In genomic region chr12:47725893-47726292, GRCh38 we compare ENCODE assay signal across 9 cellular contexts. TPM values are rescaled to one million over a fixed set of nuclear protein-coding genes. Genes with fewer than 3 reads are reported as not detected.
DNase-seq lines count a peak whose midpoint lies in the region; ATAC-seq and TF ChIP-seq lines count a peak whose summit lies in the region.
"Had no signal": no experiment of that assay in that cellular context is flagged by ENCODE, and none has a peak within 500 bp of the region (broad histone marks: within the 10 kb centered on the region; RNA-seq: fewer than 3 reads in every experiment).

No MANE protein-coding gene starts in this region.

- no peaks in the 10 kb centered on the region for H3K9me2 ChIP-seq in PC-9 (ENCODE audit: insufficient read depth)

- no peak for TF ChIP-seq CTCF in PC-9 (conservative IDR thresholded peaks at IDR 0.05)

- DNase-seq in SJSA1 (ENCODE audit: low read depth in 1 of 2, low spot score in 2 of 2): peak in 1 of 2 experiments; percentile 27
- DNase-seq in renal cortical epithelial cell (ENCODE audit: low read depth): peak; percentile 50
- DNase-seq in OCI-M1 (lab: John Stamatoyannopoulos, UW): no peak
- no peak for DNase-seq in superior temporal gyrus (ENCODE audit: extremely low spot score)
- DNase-seq in T-helper 9 cell: no peak
- no peak for DNase-seq in PC-9
- DNase-seq: upper lobe of left lung had no signal

- H3K27ac ChIP-seq in SJSA1 (0 out of 2 replicates have a peak overlapping the region, but pooled peaks have one; percentile 18), PC-9 (no peak overlapping the region)
- H3K27ac ChIP-seq: upper lobe of left lung had no signal

- H3F3A ChIP-seq in PC-9 (ENCODE audit: insufficient read depth, low read depth): 0 out of 2 replicates have a peak, but pooled peaks cover 20% of the 10 kb centered on the region

- no peaks in the 10 kb centered on the region for H3K9me3 ChIP-seq in SJSA1 (replicated peaks)
- no peaks in the 10 kb centered on the region for H3K9me3 ChIP-seq in PC-9 (ENCODE audit: insufficient read depth, low read depth)
- H3K9me3 ChIP-seq: upper lobe of left lung had no signal

- no peaks in the 10 kb centered on the region for H4K20me1 ChIP-seq in PC-9 (ENCODE audit: insufficient read depth)

- H3K4me2 ChIP-seq in PC-9: no peak overlapping the region

- H3K27me3 ChIP-seq in SJSA1 (replicated peaks): no peaks in the 10 kb centered on the region
- H3K27me3 ChIP-seq in PC-9 (ENCODE audit: insufficient read depth, low read depth): no peaks in the 10 kb centered on the region
- H3K27me3 ChIP-seq: upper lobe of left lung had no signal

- CTCF ChIA-PET in PC-9 (lab: Charles Lee): interaction anchor here (0.5 to 0.9 kb wide), 4 partner anchors 17 to 1090 kb away, joined by 4 to 6 read pairs (median 4); no protein-coding TSS in a partner anchor

- H3K79me2 ChIP-seq in PC-9 (ENCODE audit: low read depth): no peaks in the 10 kb centered on the region

- H3K4me3 ChIP-seq in SJSA1 (no peak overlapping the region), PC-9 (no peak overlapping the region)
- H3K4me3 ChIP-seq: upper lobe of left lung had no signal

- ATAC-seq in GM19023 (IDR thresholded peaks at IDR 0.05; ENCODE audit: unreplicated experiment): peak; percentile 75
- peak; percentile 67 for ATAC-seq in HG02840 (IDR thresholded peaks at IDR 0.05; ENCODE audit: low FRiP score, unreplicated experiment)

- no TSS peak for BruUV-seq in PC-9 (replicated peaks; lab: Mats Ljungman, UMichigan)

- H3K36me3 ChIP-seq in SJSA1 (no peaks in the 10 kb centered on the region), PC-9 (ENCODE audit: low read depth) (no peaks in the 10 kb centered on the region)
- H3K36me3 ChIP-seq: upper lobe of left lung had no signal

- POLR2A ChIA-PET in PC-9 (lab: Charles Lee; ENCODE audit: unreplicated experiment): interaction anchor here (0.6 to 0.7 kb wide), 3 partner anchors 44 to 298 kb away, joined by 3 to 9 read pairs (median 6); no protein-coding TSS in a partner anchor

- intact Hi-C loops in PC-9 (cut with micrococcal nuclease; ENCODE audit: unreplicated experiment): no loop called here

- peaks cover 37% of the 10 kb centered on the region for H3K4me1 ChIP-seq in SJSA1 (replicated peaks)
- H3K4me1 ChIP-seq in PC-9 (replicated peaks; ENCODE audit: insufficient read depth): peaks cover 27% of the 10 kb centered on the region

- H2AFZ ChIP-seq in PC-9: no peak overlapping the region

RNA-seq across cellular contexts. Expression of gene ENDOU, which starts 0.6 kb away (rescaled TPM):
- total RNA-seq in SJSA1 (2014; rRNA removed; shearing (Covaris generic)): not detected in 2 replicates
- total RNA-seq in renal cortical epithelial cell: 0.10 TPM in 1 of 2 replicates, not detected in the other
- total RNA-seq in PC-9 (2021): 0.25 and 0.39 TPM in 2 replicates

RNA-seq across cellular contexts. Expression of gene RPAP3, which starts 20.1 kb away (rescaled TPM):
- 25.7 and 27.6 TPM in 2 replicates for total RNA-seq in SJSA1 (2014; rRNA removed; shearing (Covaris generic))
- total RNA-seq in renal cortical epithelial cell: 19.8 and 30.1 TPM in 2 replicates
- total RNA-seq in PC-9 (2021): 31.6 and 37.0 TPM in 2 replicates

RNA-seq across cellular contexts. Expression of gene RAPGEF3, which starts 32.8 kb away (rescaled TPM):
- total RNA-seq in SJSA1 (2014; rRNA removed; shearing (Covaris generic)): 0.38 and 1.1 TPM in 2 replicates
- total RNA-seq in renal cortical epithelial cell (34.4 and 125 TPM in 2 replicates), PC-9 (2021) (4.1 and 5.7 TPM in 2 replicates)

RNA-seq across cellular contexts. Expression of gene SLC48A1, which starts 47.1 kb away (rescaled TPM):
- total RNA-seq in SJSA1 (2014; rRNA removed; shearing (Covaris generic)): 3.6 and 4.3 TPM in 2 replicates
- total RNA-seq in renal cortical epithelial cell (38.9 and 77.2 TPM in 2 replicates), PC-9 (2021) (76.4 and 108 TPM in 2 replicates)
